ENCODE assay signal across 16 cellular contexts in the genomic region with DNA sequence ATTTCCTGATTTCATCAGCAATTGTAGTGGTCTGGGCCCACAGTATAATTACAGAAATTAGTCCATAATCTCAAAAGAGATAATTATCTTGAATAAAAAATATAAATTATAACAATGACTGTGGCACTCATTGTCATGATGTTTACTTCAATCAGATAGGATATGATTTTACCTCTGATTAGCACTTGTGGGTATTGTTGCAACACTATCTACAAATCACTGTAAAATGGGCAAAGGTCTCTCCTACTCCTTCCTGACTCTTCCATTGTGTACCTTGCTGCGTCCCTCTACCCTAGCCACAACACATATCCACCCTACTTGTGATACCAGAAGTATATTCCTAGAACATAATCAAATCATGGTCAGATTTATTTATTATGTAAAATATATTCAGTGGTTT.
DNase-seq lines count a peak whose midpoint lies in the region; ATAC-seq, FAIRE-seq and TF ChIP-seq lines count a peak whose summit lies in the region.
"Had no signal": no experiment of that assay in that cellular context is flagged by ENCODE, and none has a peak within 500 bp of the region (broad histone marks: within the 10 kb centered on the region; RNA-seq: fewer than 3 reads in every experiment).

No MANE protein-coding gene starts in this region.

- no peaks in the 10 kb centered on the region for H3K9me3 ChIP-seq in CD4-positive, alpha-beta T cell (ENCODE audit: control insufficient read depth, low read length)
- H3K9me3 ChIP-seq in HepG2 (ENCODE audit: low read length) = no peaks in the 10 kb centered on the region
- H3K9me3 ChIP-seq in neuronal stem cell (replicated peaks in 1 of 2; ENCODE audit: control insufficient read depth in 2 of 2, insufficient read depth in 1 of 2, low read depth in 1 of 2, low read length in 2 of 2) = no peaks in the 10 kb centered on the region
- H3K9me3 ChIP-seq: Caco-2 had no signal

- H3K4me1 ChIP-seq in HepG2 (ENCODE audit: insufficient read depth, low read length) (peaks cover 23% of the 10 kb centered on the region), neuronal stem cell (ENCODE audit: control insufficient read depth in 2 of 2, insufficient read depth in 1 of 2, low read depth in 1 of 2, low read length in 2 of 2) (no peaks in the 10 kb centered on the region)

- H2AFZ ChIP-seq in HepG2 (ENCODE audit: low read length) = no peak overlapping the region
- H2AFZ ChIP-seq in neuronal stem cell (ENCODE audit: low read length) = no peak overlapping the region

- no peaks in the 10 kb centered on the region for H3K27me3 Mint-ChIP-seq in CD4-positive, alpha-beta T cell

- no peak overlapping the region for H3K4me3 ChIP-seq in HepG2 (replicated peaks in 1 of 3; ENCODE audit: insufficient read depth in 1 of 3, low read depth in 2 of 3, low read length in 3 of 3)
- no peak overlapping the region for H3K4me3 ChIP-seq in neuronal stem cell (ENCODE audit: low read length in 2 of 2)

- no peak overlapping the region for H3K23ac ChIP-seq in neuronal stem cell (ENCODE audit: low read depth, low read length, poor library complexity)

- H3K9ac ChIP-seq in HepG2 (ENCODE audit: insufficient read depth, low read depth, low read length) (no peak overlapping the region), neuronal stem cell (ENCODE audit: low read depth, low read length, poor library complexity) (no peak overlapping the region)

- in situ Hi-C loops in HepG2 (cut with HindIII; ENCODE audit: extremely low pct_ligation_motif_present, low pct_unique_long_range_greater_than_20kb) = no loop called here

- no TSS peak for BruUV-seq in HepG2 (replicated peaks; lab: Mats Ljungman, UMichigan)

- H3K36me3 ChIP-seq in HepG2 (replicated peaks in 1 of 2; ENCODE audit: control insufficient read depth in 1 of 2, insufficient read depth in 2 of 2, low read length in 2 of 2) (no peaks in the 10 kb centered on the region), neuronal stem cell (replicated peaks in 1 of 2; ENCODE audit: control insufficient read depth in 2 of 2, insufficient read depth in 2 of 2, low read length in 2 of 2) (no peaks in the 10 kb centered on the region)

- no peaks in the 10 kb centered on the region for H4K20me1 ChIP-seq in HepG2 (ENCODE audit: insufficient read depth, low read length)

- FAIRE-seq in HepG2 (lab: Jason Lieb, UNC) = no peak
- FAIRE-seq: A204.1, GM19239 had no signal

- no peaks in the 10 kb centered on the region for H3K9me3 Mint-ChIP-seq in CD4-positive, alpha-beta T cell
- H3K9me3 Mint-ChIP-seq: H9 had no signal

- peaks cover 70% of the 10 kb centered on the region for H3K4me1 Mint-ChIP-seq in CD4-positive, alpha-beta T cell (ENCODE audit: low read depth)
- H3K4me1 Mint-ChIP-seq: H9 had no signal

- no peak for DNase-seq in CD4-positive, alpha-beta T cell
- DNase-seq in COR-L47 (lab: John Stamatoyannopoulos, UW) = peak; percentile 25
- no peak for DNase-seq in HepG2 (ENCODE audit: low spot score)
- DNase-seq in neuronal stem cell (ENCODE audit: low spot score) = no peak
- DNase-seq in stimulated activated CD4-positive, alpha-beta T cell treated with anti-CD3 and anti-CD28 coated beads, Interleukin-4, amount 100 ng/mL, for 24 hours = no peak
- DNase-seq in activated naive CD4-positive, alpha-beta T cell treated with Interleukin-2 at 50 U/mL for 16 hours = no peak
- DNase-seq: C1 segment of cervical spinal cord; Caco-2; CD8-positive, alpha-beta T cell; GF-D8; GOT3; H9 had no signal

- H2BK120ac ChIP-seq in neuronal stem cell (ENCODE audit: low read depth, low read length) = no peak overlapping the region

- H4K91ac ChIP-seq in neuronal stem cell (ENCODE audit: low read depth, low read length, poor library complexity) = no peak overlapping the region

- peak overlapping the region; percentile 80 for H3K27ac Mint-ChIP-seq in CD4-positive, alpha-beta T cell
- H3K27ac Mint-ChIP-seq: B cell, H9 had no signal

- H3K79me2 ChIP-seq in HepG2 (ENCODE audit: insufficient read depth, low read length) = no peaks in the 10 kb centered on the region

- peaks cover 4% of the 10 kb centered on the region for H3K36me3 Mint-ChIP-seq in CD4-positive, alpha-beta T cell (ENCODE audit: low read depth)
- H3K36me3 Mint-ChIP-seq: CD8-positive, alpha-beta T cell had no signal

- no peak overlapping the region for H2BK5ac ChIP-seq in neuronal stem cell (ENCODE audit: low read length)

- intact Hi-C loops in CD4-positive, alpha-beta T cell (cut with DNase I, micrococcal nuclease) = no loop called here
- intact Hi-C loops in HepG2 (cut with micrococcal nuclease; ENCODE audit: unreplicated experiment) = no loop called here

- H2BK15ac ChIP-seq in neuronal stem cell (ENCODE audit: low read length) = no peak overlapping the region

- no peaks in the 10 kb centered on the region for H3K79me1 ChIP-seq in neuronal stem cell (ENCODE audit: low read depth, low read length)

- POLR2A ChIA-PET in CD4-positive, alpha-beta T cell (lab: Charles Lee) = interaction anchor here (1.6 kb wide), 1 partner anchor 32 kb away, joined by 7 read pairs; no protein-coding TSS in a partner anchor
- POLR2A ChIA-PET in HepG2 (lab: Yijun Ruan, JAX) = no interaction called here

- TF ChIP-seq POLR2A in HepG2 (IDR thresholded peaks at IDR 0.05; ENCODE audit: insufficient read depth in 1 of 2, low read depth in 2 of 2, low read length in 2 of 2) = no peak

- CTCF ChIA-PET in CD4-positive, alpha-beta T cell (lab: Charles Lee) = no interaction called here
- CTCF ChIA-PET in HepG2 (lab: Yijun Ruan, JAX; ENCODE audit: low intra/inter-chr PET ratio, low total read pairs) = no interaction called here

- H3K4me2 ChIP-seq in HepG2 (ENCODE audit: low read depth, low read length) = no peak overlapping the region
- H3K4me2 ChIP-seq in neuronal stem cell (ENCODE audit: insufficient read depth, low read length, poor library complexity, severe bottlenecking) = no peak overlapping the region

- ATAC-seq in CD4-positive, alpha-beta T cell (ENCODE audit: poor library complexity) = no peak
- ATAC-seq in HepG2 = no peak
- ATAC-seq: CD8-positive, alpha-beta T cell had no signal

- 0% methylated on average over 1 of the region's 1 CpG for WGBS in HepG2 (ENCODE audit: low lambda C conversion rate)
- WGBS in neuronal stem cell (ENCODE audit: extremely low coverage in 2 of 2, insufficient read length in 2 of 2, insufficient replicate concordance in 1 of 2), 2 donors = no CpG with 5 or more reads among the region's 1 CpG

- TF ChIP-seq EP300 in HepG2 (IDR thresholded peaks at IDR 0.05; ENCODE audit: low read depth in 2 of 2, low read length in 2 of 2) (no peak), HepG2 (CRISPR knock-in tag; IDR thresholded peaks at IDR 0.05; ENCODE audit: borderline replicate concordance) (no peak)

- H3K4me3 Mint-ChIP-seq in CD4-positive, alpha-beta T cell = peak overlapping the region; percentile 25
- H3K4me3 Mint-ChIP-seq: B cell; CD8-positive, alpha-beta T cell; H9 had no signal

- H3K27ac ChIP-seq in CD4-positive, alpha-beta T cell (ENCODE audit: low read depth, low read length) = no peak overlapping the region
- H3K27ac ChIP-seq in VCaP (peak overlapping the region; percentile 62; the same call in 1 of the 2 replicates), HepG2 (ENCODE audit: extremely low read length, insufficient read depth, low read length) (no peak overlapping the region), neuronal stem cell (replicated peaks; ENCODE audit: low read length) (no peak overlapping the region)

- H2AK5ac ChIP-seq in neuronal stem cell (ENCODE audit: low read depth, low read length) = no peak overlapping the region

- no peaks in the 10 kb centered on the region for H3K27me3 ChIP-seq in CD4-positive, alpha-beta T cell (ENCODE audit: control insufficient read depth, insufficient read depth, low read length)
- H3K27me3 ChIP-seq in HepG2 (ENCODE audit: control insufficient read depth in 1 of 2, insufficient read depth in 2 of 2, low read length in 2 of 2) = no peaks in the 10 kb centered on the region
- H3K27me3 ChIP-seq in neuronal stem cell (ENCODE audit: control insufficient read depth in 3 of 3, insufficient read depth in 3 of 3, low read depth in 1 of 3, low read length in 3 of 3) = no peaks in the 10 kb centered on the region

- TF ChIP-seq CTCF in CD4-positive, alpha-beta T cell (IDR thresholded peaks at IDR 0.05) = no peak
- no peak for TF ChIP-seq CTCF in VCaP (conservative IDR thresholded peaks at IDR 0.05)
- no peak for TF ChIP-seq CTCF in HepG2 (CRISPR knock-in tag; IDR thresholded peaks at IDR 0.05)

- no peak overlapping the region for H2BK12ac ChIP-seq in neuronal stem cell (ENCODE audit: low read length)

- H3K14ac ChIP-seq in neuronal stem cell (ENCODE audit: low read length) = no peak overlapping the region

- no peak for TF ChIP-seq RAD21 in HepG2 (CRISPR knock-in tag; IDR thresholded peaks at IDR 0.05)

- no peak overlapping the region for H3K18ac ChIP-seq in neuronal stem cell (ENCODE audit: low read length)

- no peak overlapping the region for H3K4ac ChIP-seq in neuronal stem cell (ENCODE audit: low read length)

- H4K8ac ChIP-seq in neuronal stem cell (ENCODE audit: low read depth, low read length) = no peak overlapping the region

TF ChIP-seq in HepG2, 621 proteins besides CTCF, POLR2A, EP300 and RAD21:
- 0 out of 2 replicates have a peak, but pooled peaks have one; percentile 16 for TF ChIP-seq GFI1 (CRISPR knock-in tag; IDR thresholded peaks at IDR 0.05; ENCODE audit: borderline replicate concordance)
- TF ChIP-seq, protein P1, sequence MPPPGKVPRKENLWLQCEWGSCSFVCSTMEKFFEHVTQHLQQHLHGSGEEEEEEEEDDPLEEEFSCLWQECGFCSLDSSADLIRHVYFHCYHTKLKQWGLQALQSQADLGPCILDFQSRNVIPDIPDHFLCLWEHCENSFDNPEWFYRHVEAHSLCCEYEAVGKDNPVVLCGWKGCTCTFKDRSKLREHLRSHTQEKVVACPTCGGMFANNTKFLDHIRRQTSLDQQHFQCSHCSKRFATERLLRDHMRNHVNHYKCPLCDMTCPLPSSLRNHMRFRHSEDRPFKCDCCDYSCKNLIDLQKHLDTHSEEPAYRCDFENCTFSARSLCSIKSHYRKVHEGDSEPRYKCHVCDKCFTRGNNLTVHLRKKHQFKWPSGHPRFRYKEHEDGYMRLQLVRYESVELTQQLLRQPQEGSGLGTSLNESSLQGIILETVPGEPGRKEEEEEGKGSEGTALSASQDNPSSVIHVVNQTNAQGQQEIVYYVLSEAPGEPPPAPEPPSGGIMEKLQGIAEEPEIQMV (CRISPR knock-in tag; IDR thresholded peaks at IDR 0.05; ENCODE audit: low read depth) = no peak
- no peak for TF ChIP-seq SOX13 (IDR thresholded peaks at IDR 0.05)
- TF ChIP-seq SOX13 (CRISPR knock-in tag; conservative IDR thresholded peaks at IDR 0.05 in 1 of 2, IDR thresholded peaks at IDR 0.05 in 1 of 2) = peak in 1 of 2 experiments; percentile 48; a peak in 1 of 4 replicates
- TF ChIP-seq MXD4 (CRISPR knock-in tag; IDR thresholded peaks at IDR 0.05) = no peak
- TF ChIP-seq ZNF205 (CRISPR knock-in tag; IDR thresholded peaks at IDR 0.05) = no peak
TF ChIP-seq in HepG2: peak in this region for 2.
